In genomic region chr7:102749323-102749786, GRCh38 we compare ENCODE assay signal across 8 cellular contexts. TPM values are rescaled to one million over a fixed set of nuclear protein-coding genes. Genes with fewer than 3 reads are reported as not detected.
DNase-seq lines count a peak whose midpoint lies in the region; ATAC-seq and TF ChIP-seq lines count a peak whose summit lies in the region.
"Not testable (repeated sequence)": the region's sequence is repeated elsewhere in the genome, so short reads cannot be mapped to it uniquely, and the experiment has no call there.

No MANE protein-coding gene starts in this region.

- H3K27me3 ChIP-seq in colonic mucosa; right atrium auricular region; spleen (replicated peaks in 1 of 7): not testable (repeated sequence)

- H3K27me3 Mint-ChIP-seq in naive B cell = not testable (repeated sequence)

- ATAC-seq in GM21737 (IDR thresholded peaks at IDR 0.05; ENCODE audit: unreplicated experiment) = peak; percentile 2
- not testable (repeated sequence) for ATAC-seq in naive B cell (ENCODE audit: low read depth in 2 of 2)

- H3K4me1 Mint-ChIP-seq in naive B cell = peaks cover 4 to 16% (median 5%) of the 10 kb centered on the region in 3 donors

- H3K9me3 Mint-ChIP-seq in naive B cell = not testable (repeated sequence)

- TF ChIP-seq CTCF in AG10803 (conservative IDR thresholded peaks at IDR 0.05; ENCODE audit: low read length); NB4 (IDR thresholded peaks at IDR 0.05; ENCODE audit: low read depth, low read length); colonic mucosa (IDR thresholded peaks at IDR 0.05); right atrium auricular region (IDR thresholded peaks at IDR 0.05); spleen (IDR thresholded peaks at IDR 0.05 in 8 of 11, conservative IDR thresholded peaks at IDR 0.05 in 3 of 11): not testable (repeated sequence)

- WGBS in spleen, 5 donors = 5 to 30% (median 14%) methylated on average over 5 to 27 of the region's 38 CpGs

- not testable (repeated sequence) for H3K36me3 ChIP-seq in colonic mucosa, right atrium auricular region, spleen

- H3K4me3 Mint-ChIP-seq in naive B cell = peak overlapping the region; percentile 62 to 94 (median 88)

- DNase-seq in AG10803 (ENCODE audit: low read depth); NB4 (ENCODE audit: low read depth); colonic mucosa; right atrium auricular region (ENCODE audit: low spot score); naive B cell; spleen: not testable (repeated sequence)
- DNase-seq in activated CD8-positive, alpha-beta memory T cell treated with anti-CD3 and anti-CD28 coated beads, Interleukin-2, amount 50 U/mL, for 48 hours = peak; percentile 69

- H3K9me3 ChIP-seq in colonic mucosa, right atrium auricular region, spleen: not testable (repeated sequence)

- H3K27ac ChIP-seq in colonic mucosa = peak overlapping the region; percentile 67
- H3K27ac ChIP-seq in right atrium auricular region = peak overlapping the region; percentile 71 to 72
- peak overlapping the region in 6 of 8 donors; percentile 58 to 83 (median 77) for H3K27ac ChIP-seq in spleen

- intact Hi-C loops in colonic mucosa (cut with DNase I); spleen (cut with DNase I; ENCODE audit: low total_unique reads): not testable (repeated sequence)

- H3K4me3 ChIP-seq in AG10803 (ENCODE audit: low read length) (peak overlapping the region; percentile 70), NB4 (ENCODE audit: low read depth, low read length) (peak overlapping the region; percentile 76), colonic mucosa (peak overlapping the region; percentile 77), right atrium auricular region (peak overlapping the region; percentile 64 to 68), spleen (peak overlapping the region; percentile 54 to 81 (median 64))

- peak overlapping the region in 2 of 6 donors; percentile 59 to 86 for H3K27ac Mint-ChIP-seq in naive B cell

- not testable (repeated sequence) for TF ChIP-seq POLR2A in NB4 (IDR thresholded peaks at IDR 0.05; ENCODE audit: extremely low read depth, insufficient read length); spleen (IDR thresholded peaks at IDR 0.05)

- not testable (repeated sequence) for H3K4me1 ChIP-seq in colonic mucosa
- H3K4me1 ChIP-seq in right atrium auricular region (peaks cover 0 to 11% of the 10 kb centered on the region in 2 donors), spleen (peaks cover 7 to 23% (median 18%) of the 10 kb centered on the region in 6 donors)

- not testable (repeated sequence) for H3K36me3 Mint-ChIP-seq in naive B cell

- H3K9ac ChIP-seq in colonic mucosa (ENCODE audit: low read depth in 2 of 2, low read length in 2 of 2) = peak overlapping the region; percentile 12 to 63

RNA-seq across cellular contexts. Expression of gene FAM185A, which starts 0.6 kb away (rescaled TPM):
- total RNA-seq in colonic mucosa = 10 to 100 TPM in 1 of 2 donors, 1 to 10 TPM in 1; 8.6 to 10.5 TPM
- total RNA-seq in right atrium auricular region = 1 to 10 TPM; 4.6 to 9.6 TPM
- polyA plus RNA-seq in naive B cell (ENCODE audit: low read depth in 6 of 6) = 10 to 100 TPM in 1 of 6 donors, 1 to 10 TPM in 5; 4.7 to 11.2 (median 6.3) TPM
- total RNA-seq in spleen = 10 to 100 TPM in 5 of 7 donors, 1 to 10 TPM in 2; 6.6 to 22.4 (median 12.4) TPM
- 1 to 10 TPM; 3.1 to 4.2 (median 3.2) TPM for polyA plus RNA-seq in spleen
